In the genomic region with DNA sequence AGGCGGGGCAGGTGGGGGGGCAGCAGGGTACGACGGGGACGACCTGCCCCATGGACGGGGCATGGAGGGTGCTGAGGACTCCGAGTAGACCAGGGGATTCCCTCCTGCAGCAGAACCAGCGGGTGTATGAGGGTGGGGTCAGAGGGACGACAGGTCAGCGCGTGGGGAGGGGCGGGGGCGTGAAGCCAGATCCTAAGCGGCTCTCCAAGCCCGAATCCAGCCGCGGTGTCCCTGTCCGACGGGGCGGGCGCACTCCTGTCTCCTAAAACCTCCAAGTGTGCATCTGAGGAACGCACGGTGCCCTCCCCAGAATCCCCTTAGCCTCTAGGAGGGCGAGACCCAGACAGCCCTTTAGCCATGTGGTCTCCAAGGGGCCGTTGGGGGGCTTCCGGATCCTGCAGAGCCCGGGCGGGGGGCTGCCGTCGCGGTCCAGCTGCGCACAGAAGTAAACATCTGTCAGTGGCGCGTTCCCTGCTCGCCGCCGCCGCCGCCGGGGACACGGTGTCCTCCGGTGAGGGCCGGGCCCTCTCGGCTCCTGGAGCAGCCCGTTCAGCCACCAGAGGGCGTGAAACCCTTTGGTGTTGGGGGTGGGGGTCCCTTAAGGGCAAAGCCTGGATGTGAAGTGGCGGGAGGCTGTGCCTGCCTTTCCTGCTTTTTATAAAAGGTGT, we compare ENCODE assay signal across 8 cellular contexts.
DNase-seq lines count a peak whose midpoint lies in the region; ATAC-seq and TF ChIP-seq lines count a peak whose summit lies in the region.

No MANE protein-coding gene starts in this region.

- H3K9me2 ChIP-seq in MM.1S (replicated peaks; ENCODE audit: insufficient read depth, low read length), result no peaks in the 10 kb centered on the region

- peaks cover 7% of the 10 kb centered on the region; the same call in 1 of the 2 replicates for H3K4me1 ChIP-seq in MM.1S (ENCODE audit: low read length)
- peaks cover 2% of the 10 kb centered on the region for H3K4me1 ChIP-seq in iPS-15b (ENCODE audit: control insufficient read depth, insufficient read depth, low read length)

- H3K4me3 ChIP-seq in MM.1S (ENCODE audit: low read length) (peak overlapping the region; percentile 58), SK-N-MC (peak overlapping the region; percentile 79), iPS-15b (ENCODE audit: low read depth, low read length) (peak overlapping the region; percentile 58)

- no peaks in the 10 kb centered on the region; the same call in 1 of the 2 replicates for H4K20me1 ChIP-seq in MM.1S (ENCODE audit: insufficient read depth, low read length)

- H3K27ac ChIP-seq in MM.1S (ENCODE audit: low read length) (no peak overlapping the region), SK-N-MC (no peak overlapping the region)

- H3F3A ChIP-seq in MM.1S (ENCODE audit: insufficient read depth, low read length), result 0 out of 2 replicates have a peak, but pooled peaks cover 6% of the 10 kb centered on the region

- peak overlapping the region; percentile 64 for H2AFZ ChIP-seq in MM.1S (ENCODE audit: low read length)

- H3K36me3 ChIP-seq in MM.1S (replicated peaks; ENCODE audit: insufficient read depth, low read length), result no peaks in the 10 kb centered on the region
- no peaks in the 10 kb centered on the region for H3K36me3 ChIP-seq in SK-N-MC (ENCODE audit: insufficient read depth, low read length)
- no peaks in the 10 kb centered on the region for H3K36me3 ChIP-seq in iPS-15b (ENCODE audit: control insufficient read depth, insufficient read depth, low read length)

- H3K9me3 ChIP-seq in MM.1S (replicated peaks; ENCODE audit: insufficient read depth, low read length) (no peaks in the 10 kb centered on the region), SK-N-MC (ENCODE audit: low read depth, low read length) (no peaks in the 10 kb centered on the region), iPS-15b (ENCODE audit: control insufficient read depth, insufficient read depth, low read length) (no peaks in the 10 kb centered on the region)

- TF ChIP-seq CTCF in MM.1S (IDR thresholded peaks at IDR 0.05; ENCODE audit: low read length), result peak; percentile 78

- peaks cover 16% of the 10 kb centered on the region for H3K27me3 ChIP-seq in MM.1S (replicated peaks; ENCODE audit: insufficient read depth, low read length)
- peaks cover 16% of the 10 kb centered on the region for H3K27me3 ChIP-seq in iPS-15b (ENCODE audit: control insufficient read depth, insufficient read depth, low read length)

- H3K9ac ChIP-seq in MM.1S (ENCODE audit: low read length) (peak overlapping the region; percentile 36; the same call in 1 of the 2 replicates), SK-N-MC (ENCODE audit: insufficient read length) (peak overlapping the region; percentile 37), iPS-15b (ENCODE audit: low read depth, low read length) (peak overlapping the region; percentile 47)

- peak; percentile 68 for DNase-seq in DMS79 treated with DMSO at 0.1 percent for 48 hours (lab: John Stamatoyannopoulos, UW)
- peak; percentile 68 for DNase-seq in MM.1S
- DNase-seq in SK-N-MC (ENCODE audit: low read depth, low spot score), result no peak
- DNase-seq in amniotic epithelial cell (ENCODE audit: low read depth), result peak; percentile 27
- DNase-seq in stimulated activated CD4-positive, alpha-beta T cell treated with anti-CD3 and anti-CD28 coated beads, Interleukin-2, amount 100 ng/mL, for 48 hours, result peak; percentile 56 to 65

- peak overlapping the region; percentile 59 for H3K4me2 ChIP-seq in MM.1S (ENCODE audit: low read depth, low read length)

- H3K79me2 ChIP-seq in MM.1S (ENCODE audit: low read length), result peaks cover 4% of the 10 kb centered on the region; the same call in 1 of the 2 replicates

- no peak for ATAC-seq in GM18909 (IDR thresholded peaks at IDR 0.05; ENCODE audit: poor library complexity, unreplicated experiment)
- no peak for ATAC-seq in HG03095 (IDR thresholded peaks at IDR 0.05; ENCODE audit: unreplicated experiment)
